In the genomic region with DNA sequence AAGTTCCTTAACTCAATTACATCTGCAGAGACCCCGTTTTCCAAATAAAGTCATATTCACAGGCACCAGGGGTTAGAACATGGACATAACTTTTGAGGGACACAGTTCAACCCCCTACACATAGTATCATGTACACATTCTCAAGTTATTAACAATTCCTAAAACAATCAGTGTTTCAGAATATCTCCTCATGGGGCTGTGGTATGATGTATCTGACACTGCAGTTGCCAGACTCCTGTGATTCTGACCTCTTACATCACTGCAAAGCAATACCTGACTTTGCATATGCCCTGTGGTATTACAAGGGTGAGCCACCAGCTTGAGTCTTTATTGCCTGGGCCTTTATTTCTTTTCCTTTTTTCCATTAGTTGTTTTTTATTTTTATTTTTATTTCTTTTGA, we compare ENCODE assay signal across 19 cellular contexts.
"Had no signal": no experiment of that assay in that cellular context is flagged by ENCODE, and none has a peak within 500 bp of the region (broad histone marks: within the 10 kb centered on the region; RNA-seq: fewer than 3 reads in every experiment).

No MANE protein-coding gene starts in this region.

- H3K4me3 ChIP-seq: esophagus muscularis mucosa, gastrocnemius medialis, pancreas, right lobe of liver, suprapubic skin, thyroid gland, upper lobe of right lung, vagina had no signal

- H3K27me3 ChIP-seq: esophagus muscularis mucosa, gastrocnemius medialis, pancreas, right lobe of liver, suprapubic skin, thyroid gland, upper lobe of right lung, vagina had no signal

- ATAC-seq: gastrocnemius medialis; left lobe of liver; natural killer cell treated with Interleukin-12 subunit alpha and Interleukin-12 subunit beta and Interleukin-15 and Interleukin-18, amount 100 ng/mL, for 72 hours; pancreas; right lobe of liver; stimulated activated effector memory CD8-positive, alpha-beta T cell treated with anti-CD3 and anti-CD28 coated beads, Interleukin-12 subunit alpha, Interleukin-12 subunit beta, amount 100 ng/mL, for 72 hours; stimulated activated naive CD8-positive, alpha-beta T cell treated with anti-CD3 and anti-CD28 coated beads, Interleukin-15, Interleukin-2, amounts not matched to agents 100 U/mL and 50 U/mL, for 24 hours; upper lobe of right lung had no signal

- H3K27ac ChIP-seq: esophagus muscularis mucosa, gastrocnemius medialis, pancreas, right lobe of liver, suprapubic skin, thyroid gland, upper lobe of right lung, vagina had no signal

- H3K27ac Mint-ChIP-seq: mesothelial cell of epicardium; natural killer cell treated with Interleukin-12 subunit alpha and Interleukin-12 subunit beta and Interleukin-15 and Interleukin-18, amount 100 ng/mL, for 72 hours; progenitor cell of endocrine pancreas; stimulated activated effector memory CD8-positive, alpha-beta T cell treated with anti-CD3 and anti-CD28 coated beads, Interleukin-12 subunit alpha, Interleukin-12 subunit beta, amount 100 ng/mL, for 72 hours had no signal

- DNase-seq: dermis blood vessel endothelial cell; gastrocnemius medialis; occipital lobe; pancreas; retina; right lobe of liver; stimulated activated CD4-positive, alpha-beta T cell treated with anti-CD3 and anti-CD28 coated beads, Interleukin-4, amount 100 ng/mL, for 1 hour; stimulated activated CD8-positive, alpha-beta memory T cell treated with anti-CD3 and anti-CD28 coated beads, Interleukin-4, amount 100 ng/mL, for 48 hours; stimulated activated naive CD8-positive, alpha-beta T cell treated with anti-CD3 and anti-CD28 coated beads, Interleukin-15, Interleukin-2, amounts not matched to agents 100 U/mL and 50 U/mL, for 24 hours; thyroid gland; upper lobe of right lung had no signal

- H3K9me3 ChIP-seq: esophagus muscularis mucosa, gastrocnemius medialis, pancreas, right lobe of liver, suprapubic skin, thyroid gland, upper lobe of right lung, vagina had no signal

- H3K36me3 Mint-ChIP-seq: natural killer cell treated with Interleukin-12 subunit alpha and Interleukin-12 subunit beta and Interleukin-15 and Interleukin-18, amount 100 ng/mL, for 72 hours; stimulated activated effector memory CD8-positive, alpha-beta T cell treated with anti-CD3 and anti-CD28 coated beads, Interleukin-12 subunit alpha, Interleukin-12 subunit beta, amount 100 ng/mL, for 72 hours had no signal

- H3K27me3 Mint-ChIP-seq: progenitor cell of endocrine pancreas had no signal

- H3K36me3 ChIP-seq: esophagus muscularis mucosa, gastrocnemius medialis, pancreas, right lobe of liver, suprapubic skin, thyroid gland, upper lobe of right lung, vagina had no signal

- H3K9me3 Mint-ChIP-seq: natural killer cell treated with Interleukin-12 subunit alpha and Interleukin-12 subunit beta and Interleukin-15 and Interleukin-18, amount 100 ng/mL, for 72 hours; stimulated activated effector memory CD8-positive, alpha-beta T cell treated with anti-CD3 and anti-CD28 coated beads, Interleukin-12 subunit alpha, Interleukin-12 subunit beta, amount 100 ng/mL, for 72 hours had no signal

- H3K4me1 ChIP-seq: pancreas, right lobe of liver had no signal

- H3K4me3 Mint-ChIP-seq: mesothelial cell of epicardium; natural killer cell treated with Interleukin-12 subunit alpha and Interleukin-12 subunit beta and Interleukin-15 and Interleukin-18, amount 100 ng/mL, for 72 hours; stimulated activated effector memory CD8-positive, alpha-beta T cell treated with anti-CD3 and anti-CD28 coated beads, Interleukin-12 subunit alpha, Interleukin-12 subunit beta, amount 100 ng/mL, for 72 hours had no signal
